ENCODE assay signal across 1 cellular context in the genomic region with DNA sequence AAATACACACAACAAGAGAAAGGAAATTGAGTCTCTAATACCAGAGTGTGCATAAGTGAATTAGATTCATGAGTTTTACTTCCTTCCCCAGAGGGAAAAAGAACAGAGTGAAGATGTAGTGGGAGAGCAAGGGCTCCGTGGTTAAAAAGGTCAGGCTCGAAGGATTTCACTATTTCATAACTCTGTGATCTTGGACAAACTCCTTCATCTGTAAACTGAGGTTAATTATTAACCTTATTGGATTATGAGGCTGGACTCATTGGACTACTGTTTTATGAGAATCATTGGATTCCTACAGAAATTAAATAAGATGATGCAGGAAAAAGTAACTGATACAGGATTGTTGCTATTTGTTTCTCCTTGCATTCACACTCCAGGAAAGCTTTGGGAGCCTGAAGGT.
A peak's percentile ranks its signal among the peaks of the same experiment; 100 is the strongest.
TF ChIP-seq lines count a peak whose summit lies in the region.

No MANE protein-coding gene starts in this region.

TF ChIP-seq in HepG2, 621 proteins besides CTCF, POLR2A, EP300 and RAD21:
- TF ChIP-seq, protein P1, sequence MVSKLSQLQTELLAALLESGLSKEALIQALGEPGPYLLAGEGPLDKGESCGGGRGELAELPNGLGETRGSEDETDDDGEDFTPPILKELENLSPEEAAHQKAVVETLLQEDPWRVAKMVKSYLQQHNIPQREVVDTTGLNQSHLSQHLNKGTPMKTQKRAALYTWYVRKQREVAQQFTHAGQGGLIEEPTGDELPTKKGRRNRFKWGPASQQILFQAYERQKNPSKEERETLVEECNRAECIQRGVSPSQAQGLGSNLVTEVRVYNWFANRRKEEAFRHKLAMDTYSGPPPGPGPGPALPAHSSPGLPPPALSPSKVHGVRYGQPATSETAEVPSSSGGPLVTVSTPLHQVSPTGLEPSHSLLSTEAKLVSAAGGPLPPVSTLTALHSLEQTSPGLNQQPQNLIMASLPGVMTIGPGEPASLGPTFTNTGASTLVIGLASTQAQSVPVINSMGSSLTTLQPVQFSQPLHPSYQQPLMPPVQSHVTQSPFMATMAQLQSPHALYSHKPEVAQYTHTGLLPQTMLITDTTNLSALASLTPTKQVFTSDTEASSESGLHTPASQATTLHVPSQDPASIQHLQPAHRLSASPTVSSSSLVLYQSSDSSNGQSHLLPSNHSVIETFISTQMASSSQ (IDR thresholded peaks at IDR 0.05; ENCODE audit: low read depth): 0 out of 2 replicates have a peak, but pooled peaks have one; percentile 31
- TF ChIP-seq, protein P1 (CRISPR knock-in tag; IDR thresholded peaks at IDR 0.05; ENCODE audit: borderline replicate concordance): no peak
- no peak for TF ChIP-seq MAF1 (CRISPR knock-in tag; IDR thresholded peaks at IDR 0.05; ENCODE audit: borderline replicate concordance)
